9 cellular contexts compared by ENCODE assay signal in genomic region chr11:7665473-7666291, GRCh38. TPM values are rescaled to one million over a fixed set of nuclear protein-coding genes. Genes with fewer than 3 reads are reported as not detected.
DNase-seq lines count a peak whose midpoint lies in the region; ATAC-seq, FAIRE-seq and TF ChIP-seq lines count a peak whose summit lies in the region.
"Had no signal": no experiment of that assay in that cellular context is flagged by ENCODE, and none has a peak within 500 bp of the region (broad histone marks: within the 10 kb centered on the region; RNA-seq: fewer than 3 reads in every experiment).

No MANE protein-coding gene starts in this region.

- no peaks in the 10 kb centered on the region for H3K79me1 ChIP-seq in H1 (ENCODE audit: low read depth, low read length)

- H3K9me3 Mint-ChIP-seq in CD4-positive, alpha-beta T cell: no peaks in the 10 kb centered on the region
- no peaks in the 10 kb centered on the region for H3K9me3 Mint-ChIP-seq in activated CD8-positive, alpha-beta T cell treated with anti-CD3 and anti-CD28 coated beads for 36 hours
- no peaks in the 10 kb centered on the region for H3K9me3 Mint-ChIP-seq in stimulated activated effector memory CD8-positive, alpha-beta T cell treated with anti-CD3 and anti-CD28 coated beads, Interleukin-12 subunit alpha, Interleukin-12 subunit beta, amount 100 ng/mL, for 72 hours

- no peak overlapping the region for H2BK12ac ChIP-seq in H1 (ENCODE audit: low read depth, low read length)

- peak; percentile 97 for ATAC-seq in CD4-positive, alpha-beta T cell (ENCODE audit: poor library complexity)
- ATAC-seq in GM19043 (IDR thresholded peaks at IDR 0.05; ENCODE audit: low read depth, unreplicated experiment): peak; percentile 97
- peak; percentile 99 for ATAC-seq in HG03139 (IDR thresholded peaks at IDR 0.05; ENCODE audit: unreplicated experiment)
- ATAC-seq in activated CD8-positive, alpha-beta T cell treated with anti-CD3 and anti-CD28 coated beads for 36 hours: peak; percentile 99
- ATAC-seq in stimulated activated effector memory CD8-positive, alpha-beta T cell treated with anti-CD3 and anti-CD28 coated beads, Interleukin-12 subunit alpha, Interleukin-12 subunit beta, amount 100 ng/mL, for 72 hours: peak; percentile 95

- H3K36me3 Mint-ChIP-seq in CD4-positive, alpha-beta T cell (ENCODE audit: low read depth): peaks cover 5% of the 10 kb centered on the region
- peaks cover 3% of the 10 kb centered on the region for H3K36me3 Mint-ChIP-seq in activated CD8-positive, alpha-beta T cell treated with anti-CD3 and anti-CD28 coated beads for 36 hours (ENCODE audit: low read depth)
- peaks cover 6% of the 10 kb centered on the region for H3K36me3 Mint-ChIP-seq in stimulated activated effector memory CD8-positive, alpha-beta T cell treated with anti-CD3 and anti-CD28 coated beads, Interleukin-12 subunit alpha, Interleukin-12 subunit beta, amount 100 ng/mL, for 72 hours

- TF ChIP-seq RAD21 in H1 (IDR thresholded peaks at IDR 0.05 in 1 of 2, conservative IDR thresholded peaks at IDR 0.05 in 1 of 2; ENCODE audit: low read depth in 2 of 2, low read length in 2 of 2): peak; percentile 84 to 88

- no peaks in the 10 kb centered on the region for H3K9me3 ChIP-seq in CD4-positive, alpha-beta T cell (ENCODE audit: control insufficient read depth, low read length)
- H3K9me3 ChIP-seq in H1 (ENCODE audit: insufficient read depth in 2 of 2, low read depth in 1 of 2, low read length in 1 of 2): peaks cover 6 to 28% of the 10 kb centered on the region in 2 experiments

- H3K4me2 ChIP-seq in H1 (ENCODE audit: insufficient read depth in 1 of 2, low read depth in 2 of 2, low read length in 2 of 2): no peak overlapping the region

- H3K36me3 ChIP-seq in H1 (ENCODE audit: control insufficient read depth in 2 of 4, insufficient read depth in 4 of 4, low read length in 3 of 4): peaks cover 21 to 44% (median 39%) of the 10 kb centered on the region in 4 experiments; a peak in 7 of 8 replicates

- intact Hi-C loops in CD4-positive, alpha-beta T cell (cut with DNase I, micrococcal nuclease): loop anchor here (1.0 to 2.0 kb wide), 3 partner anchors 152 to 567 kb away; partner anchors contain the start of gene PPFIBP2 (in 2 of the 2)
- intact Hi-C loops in activated CD8-positive, alpha-beta T cell treated with anti-CD3 and anti-CD28 coated beads for 36 hours (cut with micrococcal nuclease): loop anchor here (2.0 kb wide), 1 partner anchor 153 kb away; the partner anchor contains the start of gene PPFIBP2

- peak; percentile 39 to 78 (median 56) for DNase-seq in CD4-positive, alpha-beta T cell
- DNase-seq in NCI-H526 treated with DMSO at 0.1 percent for 48 hours (lab: John Stamatoyannopoulos, UW): peak; percentile 50
- peak; percentile 78 for DNase-seq in activated CD8-positive, alpha-beta T cell treated with anti-CD3 and anti-CD28 coated beads for 36 hours
- peak in 1 of 2 experiments; percentile 90 for DNase-seq in H1 (ENCODE audit: low read depth in 1 of 2, low spot score in 2 of 2)
- DNase-seq in mucosa of gallbladder (ENCODE audit: low spot score): peak; percentile 80
- peak; percentile 73 to 85 for DNase-seq in stimulated activated effector memory CD8-positive, alpha-beta T cell treated with anti-CD3 and anti-CD28 coated beads, Interleukin-12 subunit alpha, Interleukin-12 subunit beta, amount 100 ng/mL, for 72 hours (ENCODE audit: low spot score in 2 of 2)

- peaks cover 3% of the 10 kb centered on the region for H3K27me3 ChIP-seq in CD4-positive, alpha-beta T cell (ENCODE audit: control insufficient read depth, insufficient read depth, low read length)
- no peaks in the 10 kb centered on the region for H3K27me3 ChIP-seq in H1 (replicated peaks in 1 of 4; ENCODE audit: control insufficient read depth in 3 of 4, extremely low read depth in 1 of 4, insufficient read depth in 3 of 4, low read length in 3 of 4)

- H2BK15ac ChIP-seq in H1 (ENCODE audit: low read length): no peak overlapping the region

- H3K18ac ChIP-seq in H1 (ENCODE audit: extremely low read depth, low read length): no peak overlapping the region

- H4K8ac ChIP-seq in H1 (ENCODE audit: extremely low read depth, insufficient read depth, low read length): no peak overlapping the region

- no peak for FAIRE-seq in H1 (lab: Jason Lieb, UNC)

- no peak overlapping the region for H3K9ac ChIP-seq in H1 (replicated peaks in 1 of 4; ENCODE audit: extremely low read depth in 1 of 4, low read depth in 3 of 4, low read length in 3 of 4)

- 0 out of 2 replicates have a peak overlapping the region, but pooled peaks have one; percentile 13 for H2BK5ac ChIP-seq in H1 (ENCODE audit: low read depth, low read length)

- no peak for TF ChIP-seq EP300 in H1 (IDR thresholded peaks at IDR 0.05; ENCODE audit: borderline replicate concordance in 1 of 2, low read depth in 2 of 2, low read length in 2 of 2)

- H3K79me2 ChIP-seq in H1 (ENCODE audit: control insufficient read depth in 1 of 2, insufficient read depth in 2 of 2, low read length in 2 of 2): no peaks in the 10 kb centered on the region

- H4K20me1 ChIP-seq in H1 (replicated peaks in 1 of 2; ENCODE audit: control insufficient read depth in 1 of 2, insufficient read depth in 2 of 2, low read length in 2 of 2): no peaks in the 10 kb centered on the region

- 76% methylated on average over 20 of the region's 20 CpGs; no CpG with 5 or more reads in 1 of the 2 experiments for WGBS in H1 (ENCODE audit: extremely low coverage in 1 of 2, insufficient coverage in 1 of 2, insufficient read length in 1 of 2, insufficient replicate concordance in 2 of 2, low coverage in 1 of 2, low lambda C conversion rate in 2 of 2, missing lambda C conversion rate in 1 of 2), 2 experiments

- no peaks in the 10 kb centered on the region for H3K23me2 ChIP-seq in H1 (ENCODE audit: low read depth, low read length)

- no peak for TF ChIP-seq POLR2A in H1 (IDR thresholded peaks at IDR 0.05; ENCODE audit: control extremely low read depth in 1 of 2, low read depth in 2 of 2, low read length in 2 of 2)

- no peak overlapping the region for H4K91ac ChIP-seq in H1 (replicated peaks; ENCODE audit: insufficient read length, low read length)

- peak; percentile 93 for TF ChIP-seq CTCF in CD4-positive, alpha-beta T cell (IDR thresholded peaks at IDR 0.05)
- peak; percentile 87 for TF ChIP-seq CTCF in activated CD8-positive, alpha-beta T cell treated with anti-CD3 and anti-CD28 coated beads for 36 hours (IDR thresholded peaks at IDR 0.05)
- peak; percentile 80 to 92 (median 87) for TF ChIP-seq CTCF in H1 (IDR thresholded peaks at IDR 0.05; ENCODE audit: control extremely low read depth in 1 of 3, insufficient read depth in 1 of 3, low read depth in 1 of 3, low read length in 3 of 3)

- H3K27ac ChIP-seq in CD4-positive, alpha-beta T cell (ENCODE audit: low read depth, low read length): no peak overlapping the region
- no peak overlapping the region for H3K27ac ChIP-seq in H1 (ENCODE audit: low read depth, low read length)

- H2AFZ ChIP-seq in H1 (ENCODE audit: low read length): no peak overlapping the region

- no peak overlapping the region for H3K4me3 Mint-ChIP-seq in CD4-positive, alpha-beta T cell
- no peak overlapping the region for H3K4me3 Mint-ChIP-seq in activated CD8-positive, alpha-beta T cell treated with anti-CD3 and anti-CD28 coated beads for 36 hours
- H3K4me3 Mint-ChIP-seq in stimulated activated effector memory CD8-positive, alpha-beta T cell treated with anti-CD3 and anti-CD28 coated beads, Interleukin-12 subunit alpha, Interleukin-12 subunit beta, amount 100 ng/mL, for 72 hours: no peak overlapping the region

- POLR2A ChIA-PET in CD4-positive, alpha-beta T cell (lab: Charles Lee): no interaction called here
- POLR2A ChIA-PET in activated CD8-positive, alpha-beta T cell treated with anti-CD3 and anti-CD28 coated beads for 36 hours (lab: Charles Lee): no interaction called here
- POLR2A ChIA-PET in H1 (lab: Charles Lee; ENCODE audit: partially characterized antibody): interaction anchor here (0.5 to 1.6 kb wide), 5 partner anchors 8 to 94 kb away, joined by 3 to 5 read pairs (median 3); partner anchors contain the start of gene CYB5R2

- H3K4me1 ChIP-seq in H1 (replicated peaks in 1 of 4; ENCODE audit: control insufficient read depth in 3 of 4, insufficient read depth in 4 of 4, low read length in 3 of 4): no peaks in the 10 kb centered on the region

- no peak overlapping the region for H3K4me3 ChIP-seq in H1 (ENCODE audit: extremely low read depth in 1 of 4, insufficient read depth in 2 of 4, low read depth in 3 of 4, low read length in 4 of 4)

- H4K5ac ChIP-seq in H1 (ENCODE audit: insufficient read length, low read depth, low read length): no peak overlapping the region

- no peak overlapping the region for H3K14ac ChIP-seq in H1 (ENCODE audit: insufficient read length)

- no peak overlapping the region for H3K56ac ChIP-seq in H1 (replicated peaks; ENCODE audit: insufficient read length, low read depth, low read length)

- no peaks in the 10 kb centered on the region for H3K4me1 Mint-ChIP-seq in CD4-positive, alpha-beta T cell (ENCODE audit: low read depth)
- H3K4me1 Mint-ChIP-seq in activated CD8-positive, alpha-beta T cell treated with anti-CD3 and anti-CD28 coated beads for 36 hours (ENCODE audit: low read depth): no peaks in the 10 kb centered on the region
- H3K4me1 Mint-ChIP-seq in stimulated activated effector memory CD8-positive, alpha-beta T cell treated with anti-CD3 and anti-CD28 coated beads, Interleukin-12 subunit alpha, Interleukin-12 subunit beta, amount 100 ng/mL, for 72 hours: peaks cover 9% of the 10 kb centered on the region

- H3K23ac ChIP-seq in H1 (ENCODE audit: insufficient read length): no peak overlapping the region

- no peak overlapping the region for H2BK120ac ChIP-seq in H1 (replicated peaks; ENCODE audit: low read depth, low read length)

- no peak overlapping the region for H3K27ac Mint-ChIP-seq in CD4-positive, alpha-beta T cell
- H3K27ac Mint-ChIP-seq in activated CD8-positive, alpha-beta T cell treated with anti-CD3 and anti-CD28 coated beads for 36 hours: no peak overlapping the region
- H3K27ac Mint-ChIP-seq in stimulated activated effector memory CD8-positive, alpha-beta T cell treated with anti-CD3 and anti-CD28 coated beads, Interleukin-12 subunit alpha, Interleukin-12 subunit beta, amount 100 ng/mL, for 72 hours: no peak overlapping the region

- no peak overlapping the region for H2AK5ac ChIP-seq in H1 (ENCODE audit: low read depth, low read length)

- no peak overlapping the region for H2BK20ac ChIP-seq in H1 (ENCODE audit: low read length)

- no peak overlapping the region for H3K4ac ChIP-seq in H1 (replicated peaks; ENCODE audit: insufficient read length, low read depth, low read length)

- CTCF ChIA-PET in CD4-positive, alpha-beta T cell (lab: Charles Lee): interaction anchor here (0.7 to 2.3 kb wide), 6 partner anchors 12 to 568 kb away, joined by 3 to 10 read pairs (median 4); partner anchors contain the start of gene PPFIBP2
- CTCF ChIA-PET in activated CD8-positive, alpha-beta T cell treated with anti-CD3 and anti-CD28 coated beads for 36 hours (lab: Charles Lee): interaction anchor here (0.7 to 2.6 kb wide), 20 partner anchors 9 to 706 kb away, joined by 3 to 12 read pairs (median 4); partner anchors contain the start of gene PPFIBP2
- CTCF ChIA-PET in H1 (lab: Charles Lee; ENCODE audit: partially characterized antibody): interaction anchor here (0.6 to 5.7 kb wide), 57 partner anchors 9 to 569 kb away, joined by 3 to 46 read pairs (median 5); no protein-coding TSS in a partner anchor

- H3K27me3 Mint-ChIP-seq in CD4-positive, alpha-beta T cell: peaks cover 8% of the 10 kb centered on the region
- peaks cover 8% of the 10 kb centered on the region for H3K27me3 Mint-ChIP-seq in activated CD8-positive, alpha-beta T cell treated with anti-CD3 and anti-CD28 coated beads for 36 hours

RNA-seq across cellular contexts. Expression of gene CYB5R2, which starts 7.6 kb away (rescaled TPM):
- total RNA-seq in CD4-positive, alpha-beta T cell: not detected
- 1 to 10 TPM; 4.2 to 4.9 TPM for total RNA-seq in activated CD8-positive, alpha-beta T cell treated with anti-CD3 and anti-CD28 coated beads for 36 hours
- total RNA-seq in H1 (2021; fragmentation: NEBNext Ultra II Directional; extraction: Animal tissue kit (Norgen Biotek cat#: 25700)): 50.4 and 53.0 TPM in 2 replicates
- polyA plus RNA-seq in H1 (2011; rRNA removed): 51.5 and 55.9 TPM in 2 replicates
- polyA plus RNA-seq in H1 (2011; cell fraction: cytosol; rRNA removed): 60.1 TPM
- 92.4 TPM for polyA plus RNA-seq in H1 (2011; cell fraction: nucleus; rRNA removed)
- polyA plus RNA-seq in H1 (2012, experiment 1 of 2): 61.0 to 67.9 TPM (median 65.5 TPM) in 4 replicates
- 97.4 TPM for polyA plus RNA-seq in H1 (2012, experiment 2 of 2)
- polyA plus RNA-seq in H1 (2013, experiment 1 of 2): 52.9 TPM
- 53.4 TPM for polyA plus RNA-seq in H1 (2013, experiment 2 of 2)
- polyA minus RNA-seq in H1 (2011; rRNA and poly(A)+ RNA removed): 43.1 and 49.4 TPM in 2 replicates
- 20.8 TPM for polyA minus RNA-seq in H1 (2011; cell fraction: cytosol; rRNA and poly(A)+ RNA removed)
- 32.8 TPM for polyA minus RNA-seq in H1 (2011; cell fraction: nucleus; rRNA and poly(A)+ RNA removed)
- total RNA-seq in mucosa of gallbladder: 8.1 TPM

RNA-seq across cellular contexts. Expression of gene OVCH2, which starts 40.6 kb away (rescaled TPM):
- total RNA-seq in CD4-positive, alpha-beta T cell: not detected
- not detected for total RNA-seq in activated CD8-positive, alpha-beta T cell treated with anti-CD3 and anti-CD28 coated beads for 36 hours
- 0.78 and 1.1 TPM in 2 replicates for total RNA-seq in H1 (2021; fragmentation: NEBNext Ultra II Directional; extraction: Animal tissue kit (Norgen Biotek cat#: 25700))
- polyA plus RNA-seq in H1 (2011; rRNA removed): 0.03 TPM in 1 of 2 replicates, not detected in the other
- not detected for polyA plus RNA-seq in H1 (2011; cell fraction: cytosol; rRNA removed)
- polyA plus RNA-seq in H1 (2011; cell fraction: nucleus; rRNA removed): 0.88 TPM
- polyA plus RNA-seq in H1 (2012, experiment 1 of 2): 0.09 to 0.13 TPM in 2 of 4 replicates, not detected in the others
- not detected for polyA plus RNA-seq in H1 (2012, experiment 2 of 2)
- 0.26 TPM for polyA plus RNA-seq in H1 (2013, experiment 1 of 2)
- 0.48 TPM for polyA plus RNA-seq in H1 (2013, experiment 2 of 2)
- polyA minus RNA-seq in H1 (2011; rRNA and poly(A)+ RNA removed): 0.16 TPM in 1 of 2 replicates, not detected in the other
- not detected for polyA minus RNA-seq in H1 (2011; cell fraction: cytosol; rRNA and poly(A)+ RNA removed)
- 0.90 TPM for polyA minus RNA-seq in H1 (2011; cell fraction: nucleus; rRNA and poly(A)+ RNA removed)
- total RNA-seq in mucosa of gallbladder: 0.20 TPM
- total RNA-seq: T-helper 2 cell treated with Interferon-gamma antibody and Interleukin-4, amounts not matched to agents 100 ng/mL and 5 ng/mL, for 36 hours had no signal
